8 cellular contexts compared by ENCODE assay signal in the genomic region with DNA sequence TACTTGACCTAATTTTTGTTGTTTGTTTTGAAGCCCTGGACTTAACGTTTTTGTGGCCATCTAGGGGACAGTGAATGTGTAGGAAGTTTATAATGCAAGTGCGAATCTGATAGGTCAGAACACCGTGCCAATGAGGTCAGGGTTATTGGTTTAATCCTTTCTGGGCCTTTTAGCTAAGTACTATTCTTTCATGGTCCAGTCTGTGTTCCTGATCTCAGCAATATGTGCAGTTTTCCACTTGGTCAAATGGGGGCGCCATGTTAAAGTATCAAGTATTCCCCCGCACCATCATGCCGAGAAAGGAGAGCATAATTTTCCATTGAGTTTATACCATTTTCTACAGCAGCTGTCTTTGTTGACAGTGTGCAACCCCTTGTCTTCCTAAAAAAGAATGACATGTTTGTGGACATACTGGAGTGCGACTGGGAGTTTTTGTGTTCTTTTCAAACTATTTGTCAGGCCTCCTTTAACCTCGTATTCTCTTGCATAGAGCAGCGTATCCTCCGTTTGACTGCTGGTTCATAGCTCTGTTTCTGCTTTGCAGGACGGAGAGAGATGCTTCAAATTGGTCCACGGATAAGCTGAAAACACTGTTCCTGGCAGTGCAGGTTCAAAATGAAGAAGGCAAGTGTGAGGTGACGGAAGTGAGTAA. TPM values are rescaled to one million over a fixed set of nuclear protein-coding genes. Genes with fewer than 3 reads are reported as not detected.
DNase-seq lines count a peak whose midpoint lies in the region; ATAC-seq and TF ChIP-seq lines count a peak whose summit lies in the region.

No MANE protein-coding gene starts in this region.

- peak; percentile 76 for DNase-seq in COLO668 (lab: John Stamatoyannopoulos, UW; ENCODE audit: unreplicated experiment)
- peak; percentile 81 for DNase-seq in RKO (ENCODE audit: low spot score)
- DNase-seq in activated gamma-delta T cell treated with anti-CD3 and anti-CD28 coated beads, Interleukin-2, amount 50 U/mL, for 16 hours (ENCODE audit: low read depth) = peak; percentile 26
- DNase-seq in globus pallidus (ENCODE audit: low spot score) = peak; percentile 78
- no peak for DNase-seq in upper lobe of right lung

- H3K4me1 ChIP-seq in HUES6 (ENCODE audit: control insufficient read depth, insufficient read depth, low read length) (peaks cover 7% of the 10 kb centered on the region; the same call in 1 of the 2 replicates), parathyroid adenoma (peaks cover 14% of the 10 kb centered on the region), upper lobe of right lung (peaks cover 23% of the 10 kb centered on the region)

- H3K4me3 ChIP-seq in HUES6 (ENCODE audit: low read depth, low read length) = peak overlapping the region; percentile 70
- peak overlapping the region; percentile 99 for H3K4me3 ChIP-seq in parathyroid adenoma (ENCODE audit: low read depth, low read length)
- peak overlapping the region; percentile 92 for H3K4me3 ChIP-seq in upper lobe of right lung

- TF ChIP-seq CTCF in parathyroid adenoma (IDR thresholded peaks at IDR 0.05) (peak; percentile 22), upper lobe of right lung (IDR thresholded peaks at IDR 0.05) (peak; percentile 53)

- H3K27me3 ChIP-seq in HUES6 (ENCODE audit: control insufficient read depth, insufficient read depth, low read length) = no peaks in the 10 kb centered on the region
- H3K27me3 ChIP-seq in parathyroid adenoma (ENCODE audit: control insufficient read depth, insufficient read depth, low read length) = no peaks in the 10 kb centered on the region
- H3K27me3 ChIP-seq in upper lobe of right lung = no peaks in the 10 kb centered on the region

- H2AFZ ChIP-seq in parathyroid adenoma = no peak overlapping the region

- intact Hi-C loops in upper lobe of right lung (cut with DNase I) = no loop called here

- H3K9ac ChIP-seq in HUES6 (ENCODE audit: low read length) = peak overlapping the region; percentile 85
- no peak overlapping the region for H3K9ac ChIP-seq in parathyroid adenoma

- peaks cover 38% of the 10 kb centered on the region for H3K79me2 ChIP-seq in parathyroid adenoma

- H3K4me2 ChIP-seq in parathyroid adenoma (ENCODE audit: low read length) = peak overlapping the region; percentile 66

- peaks cover 45% of the 10 kb centered on the region for H3K36me3 ChIP-seq in HUES6 (ENCODE audit: control insufficient read depth, insufficient read depth, low read length)
- no peaks in the 10 kb centered on the region for H3K36me3 ChIP-seq in parathyroid adenoma (ENCODE audit: control insufficient read depth, insufficient read depth, low read length)
- peaks cover 48% of the 10 kb centered on the region for H3K36me3 ChIP-seq in upper lobe of right lung

- H3K9me3 ChIP-seq in HUES6 (ENCODE audit: control insufficient read depth, insufficient read depth, low read depth, low read length) (no peaks in the 10 kb centered on the region), parathyroid adenoma (ENCODE audit: control insufficient read depth, low read length) (no peaks in the 10 kb centered on the region), upper lobe of right lung (no peaks in the 10 kb centered on the region)

- ATAC-seq in upper lobe of right lung (no peak), GM21825 (IDR thresholded peaks at IDR 0.05; ENCODE audit: unreplicated experiment) (no peak)

- H3K27ac ChIP-seq in HUES6 (ENCODE audit: low read depth, low read length) = no peak overlapping the region
- peak overlapping the region; percentile 94 for H3K27ac ChIP-seq in parathyroid adenoma
- no peak overlapping the region for H3K27ac ChIP-seq in upper lobe of right lung

RNA-seq across cellular contexts. Expression of a gene that starts 1.3 kb away (rescaled TPM):
- total RNA-seq in upper lobe of right lung = 120 TPM

RNA-seq across cellular contexts. Expression of a gene that starts 1.8 kb away (rescaled TPM):
- 14.5 TPM for total RNA-seq in upper lobe of right lung

RNA-seq across cellular contexts. Expression of a gene that starts 35.9 kb away (rescaled TPM):
- total RNA-seq in upper lobe of right lung = 0.55 TPM

RNA-seq across cellular contexts. Expression of a gene that starts 39.4 kb away (rescaled TPM):
- not detected for total RNA-seq in upper lobe of right lung
